8 cellular contexts compared by ENCODE assay signal in genomic region chr11:64894070-64894811, GRCh38. TPM values are rescaled to one million over a fixed set of nuclear protein-coding genes. Genes with fewer than 3 reads are reported as not detected.
DNase-seq lines count a peak whose midpoint lies in the region; ATAC-seq and TF ChIP-seq lines count a peak whose summit lies in the region.

No MANE protein-coding gene starts in this region.

- POLR2A ChIA-PET in AG04450 (lab: Yijun Ruan, JAX), result interaction anchor here (0.6 kb wide), 1 partner anchor 43 kb away, joined by 3 read pairs; no protein-coding TSS in a partner anchor

- intact Hi-C loops in activated naive CD4-positive, alpha-beta T cell treated with anti-CD3 and anti-CD28 coated beads for 36 hours (cut with micrococcal nuclease), result loop anchor here (1.0 kb wide), 1 partner anchor 47 kb away; no protein-coding TSS in a partner anchor
- intact Hi-C loops in heart right ventricle (cut with DNase I), result loop anchor here in 9 of 10 donors (1.0 to 10.0 kb wide), 4 partner anchors 47 to 109 kb away; no protein-coding TSS in a partner anchor

- H3K4me1 Mint-ChIP-seq in activated naive CD4-positive, alpha-beta T cell treated with anti-CD3 and anti-CD28 coated beads for 36 hours (ENCODE audit: low read depth), result peaks cover 2% of the 10 kb centered on the region

- no peaks in the 10 kb centered on the region for H3K9me3 Mint-ChIP-seq in activated naive CD4-positive, alpha-beta T cell treated with anti-CD3 and anti-CD28 coated beads for 36 hours

- no peak overlapping the region for H3K4me3 Mint-ChIP-seq in activated naive CD4-positive, alpha-beta T cell treated with anti-CD3 and anti-CD28 coated beads for 36 hours

- H3K4me1 ChIP-seq in heart right ventricle, result peaks cover 10 to 40% (median 26%) of the 10 kb centered on the region in 9 donors

- ATAC-seq in SK-N-SH treated with all-trans-retinoic acid at 6 μM for 48 hours (peak; percentile 92), heart right ventricle (peak; percentile 81 to 89 (median 86)), HG03469 (IDR thresholded peaks at IDR 0.05; ENCODE audit: unreplicated experiment) (no peak)

- TF ChIP-seq CTCF in AG04450 (IDR thresholded peaks at IDR 0.05; ENCODE audit: low read depth, low read length) (peak; percentile 87), heart right ventricle (IDR thresholded peaks at IDR 0.05) (peak; percentile 81 to 97 (median 91))

- DNase-seq in AG04450 (ENCODE audit: low read depth, low spot score) (no peak), LoVo (ENCODE audit: low spot score) (peak; percentile 76), heart right ventricle (peak; percentile 88 to 92), renal cortical epithelial cell (ENCODE audit: low read depth) (peak; percentile 41)
- DNase-seq in activated naive CD4-positive, alpha-beta T cell treated with anti-CD3 and anti-CD28 coated beads for 36 hours, result peak; percentile 95

- WGBS in heart right ventricle, 2 donors, result 31 to 32% methylated on average over 14 of the region's 14 CpGs

- CTCF ChIA-PET in AG04450 (lab: Charles Lee), result interaction anchor here (0.5 to 4.1 kb wide), 17 partner anchors 9 to 116 kb away, joined by 3 to 82 read pairs (median 4); partner anchors contain the start of genes CDC42BPG, PPP2R5B and SF1
- CTCF ChIA-PET in activated naive CD4-positive, alpha-beta T cell treated with anti-CD3 and anti-CD28 coated beads for 36 hours (lab: Charles Lee), result interaction anchor here (0.5 to 30.8 kb wide), 9 partner anchors 9 to 1187 kb away, joined by 3 to 992 read pairs (median 4); partner anchors contain the start of gene CDC42BPG

- no peaks in the 10 kb centered on the region; the same call in 1 of the 2 replicates for H3K9me3 ChIP-seq in AG04450 (ENCODE audit: control insufficient read depth, insufficient read depth, low read length)
- no peaks in the 10 kb centered on the region for H3K9me3 ChIP-seq in heart right ventricle

- no peak overlapping the region for H3K27ac ChIP-seq in AG04450 (ENCODE audit: low read depth, low read length)
- H3K27ac ChIP-seq in heart right ventricle, result peak overlapping the region in 7 of 10 donors; percentile 3 to 77 (median 68)

- no peaks in the 10 kb centered on the region for H3K27me3 ChIP-seq in AG04450 (ENCODE audit: control insufficient read depth, insufficient read depth, low read length)
- no peaks in the 10 kb centered on the region for H3K27me3 ChIP-seq in heart right ventricle

- in situ Hi-C loops in GM18951 (cut with MboI; ENCODE audit: low sequenced_read_pairs, unreplicated experiment), result loop anchor here (5.0 kb wide), 1 partner anchor 47 kb away; no protein-coding TSS in a partner anchor

- H3K4me3 ChIP-seq in AG04450 (ENCODE audit: low read depth, low read length), result no peak overlapping the region
- no peak overlapping the region for H3K4me3 ChIP-seq in heart right ventricle

- H3K27me3 Mint-ChIP-seq in activated naive CD4-positive, alpha-beta T cell treated with anti-CD3 and anti-CD28 coated beads for 36 hours (ENCODE audit: low read depth), result no peaks in the 10 kb centered on the region

- H3K27ac Mint-ChIP-seq in activated naive CD4-positive, alpha-beta T cell treated with anti-CD3 and anti-CD28 coated beads for 36 hours, result no peak overlapping the region

- peaks cover 6% of the 10 kb centered on the region for H3K36me3 Mint-ChIP-seq in activated naive CD4-positive, alpha-beta T cell treated with anti-CD3 and anti-CD28 coated beads for 36 hours (ENCODE audit: low read depth)

- H3K36me3 ChIP-seq in heart right ventricle, result peaks cover 0 to 49% (median 18%) of the 10 kb centered on the region in 9 donors

- peak; percentile 32 for TF ChIP-seq POLR2A in GM18951 (IDR thresholded peaks at IDR 0.05; ENCODE audit: extremely low read depth, insufficient read depth, insufficient read length)

TF ChIP-seq in SK-N-SH treated with all-trans-retinoic acid at 6 μM for 48 hours, 23 proteins besides CTCF, POLR2A, EP300 and RAD21 (continues in another document):
- no peak for TF ChIP-seq TCF4 (CRISPR knock-in tag; IDR thresholded peaks at IDR 0.05; ENCODE audit: borderline replicate concordance)
- TF ChIP-seq ZFP30 (CRISPR knock-in tag; IDR thresholded peaks at IDR 0.05), result no peak
- no peak for TF ChIP-seq CSRNP3 (CRISPR knock-in tag; IDR thresholded peaks at IDR 0.05)
- TF ChIP-seq ZC3H10 (CRISPR knock-in tag; IDR thresholded peaks at IDR 0.05), result no peak
- TF ChIP-seq GLIS3 (CRISPR knock-in tag; IDR thresholded peaks at IDR 0.05), result no peak
- no peak for TF ChIP-seq OSR1 (CRISPR knock-in tag; IDR thresholded peaks at IDR 0.05)
- no peak for TF ChIP-seq CSDC2 (CRISPR knock-in tag; IDR thresholded peaks at IDR 0.05)
- TF ChIP-seq PATZ1 (CRISPR knock-in tag; IDR thresholded peaks at IDR 0.05; ENCODE audit: borderline replicate concordance), result no peak

RNA-seq across cellular contexts. Expression of gene EHD1, which starts 15.8 kb away (rescaled TPM):
- polyA plus RNA-seq in AG04450 (2011; rRNA removed), result 56.1 and 77.7 TPM in 2 replicates
- polyA minus RNA-seq in AG04450 (2011; rRNA and poly(A)+ RNA removed), result 98.0 and 147 TPM in 2 replicates
- 100 to 1,000 TPM; 124 to 132 TPM for total RNA-seq in activated naive CD4-positive, alpha-beta T cell treated with anti-CD3 and anti-CD28 coated beads for 36 hours
- 10 to 100 TPM; 30.7 to 73.1 (median 43.9) TPM for total RNA-seq in heart right ventricle
- polyA plus RNA-seq in heart right ventricle, result 10 to 100 TPM; 26.0 to 39.7 TPM
- total RNA-seq in renal cortical epithelial cell, result 103 and 181 TPM in 2 replicates

RNA-seq across cellular contexts. Expression of gene ATG2A, which starts 22.8 kb away (rescaled TPM):
- 3.7 and 5.1 TPM in 2 replicates for polyA plus RNA-seq in AG04450 (2011; rRNA removed)
- 6.6 and 9.0 TPM in 2 replicates for polyA minus RNA-seq in AG04450 (2011; rRNA and poly(A)+ RNA removed)
- 10 to 100 TPM; 15.1 to 16.3 TPM for total RNA-seq in activated naive CD4-positive, alpha-beta T cell treated with anti-CD3 and anti-CD28 coated beads for 36 hours
- 10 to 100 TPM; 12.4 to 17.7 (median 16.0) TPM for total RNA-seq in heart right ventricle
- polyA plus RNA-seq in heart right ventricle, result 10 to 100 TPM; 14.8 to 18.6 TPM
- 16.8 and 28.9 TPM in 2 replicates for total RNA-seq in renal cortical epithelial cell

RNA-seq across cellular contexts. Expression of gene PPP2R5B, which starts 30.2 kb away (rescaled TPM):
- polyA plus RNA-seq in AG04450 (2011; rRNA removed) (11.2 and 16.6 TPM in 2 replicates), heart right ventricle (10 to 100 TPM; 26.6 to 30.8 TPM)
- 7.7 and 12.2 TPM in 2 replicates for polyA minus RNA-seq in AG04450 (2011; rRNA and poly(A)+ RNA removed)
- total RNA-seq in activated naive CD4-positive, alpha-beta T cell treated with anti-CD3 and anti-CD28 coated beads for 36 hours, result 1 to 10 TPM; 3.3 to 4.6 TPM
- total RNA-seq in heart right ventricle (10 to 100 TPM; 13.4 to 29.8 (median 20.4) TPM), renal cortical epithelial cell (21.7 and 22.9 TPM in 2 replicates)

RNA-seq across cellular contexts. Expression of gene GPHA2, which starts 41.5 kb away (rescaled TPM):
- polyA plus RNA-seq in AG04450 (2011; rRNA removed), result not detected in 2 replicates
- not detected in 2 replicates for polyA minus RNA-seq in AG04450 (2011; rRNA and poly(A)+ RNA removed)
- not detected for total RNA-seq in activated naive CD4-positive, alpha-beta T cell treated with anti-CD3 and anti-CD28 coated beads for 36 hours
- not detected for total RNA-seq in heart right ventricle
- not detected for polyA plus RNA-seq in heart right ventricle
- not detected in 2 replicates for total RNA-seq in renal cortical epithelial cell

RNA-seq across cellular contexts. Expression of gene CDC42BPG, which starts 49.8 kb away (rescaled TPM):
- polyA plus RNA-seq in AG04450 (2011; rRNA removed), result 0.02 and 0.04 TPM in 2 replicates
- polyA minus RNA-seq in AG04450 (2011; rRNA and poly(A)+ RNA removed), result 0.09 TPM in 1 of 2 replicates, not detected in the other
- total RNA-seq in activated naive CD4-positive, alpha-beta T cell treated with anti-CD3 and anti-CD28 coated beads for 36 hours, result under 1 TPM; 0.32 to 0.41 TPM
- total RNA-seq in heart right ventricle, result 1 to 10 TPM in 1 of 10 donors, under 1 TPM in 9; 0.04 to 1.3 (median 0.27) TPM
- polyA plus RNA-seq in heart right ventricle, result under 1 TPM; 0.17 to 0.37 TPM
- 8.7 and 9.4 TPM in 2 replicates for total RNA-seq in renal cortical epithelial cell
